In the genomic region with DNA sequence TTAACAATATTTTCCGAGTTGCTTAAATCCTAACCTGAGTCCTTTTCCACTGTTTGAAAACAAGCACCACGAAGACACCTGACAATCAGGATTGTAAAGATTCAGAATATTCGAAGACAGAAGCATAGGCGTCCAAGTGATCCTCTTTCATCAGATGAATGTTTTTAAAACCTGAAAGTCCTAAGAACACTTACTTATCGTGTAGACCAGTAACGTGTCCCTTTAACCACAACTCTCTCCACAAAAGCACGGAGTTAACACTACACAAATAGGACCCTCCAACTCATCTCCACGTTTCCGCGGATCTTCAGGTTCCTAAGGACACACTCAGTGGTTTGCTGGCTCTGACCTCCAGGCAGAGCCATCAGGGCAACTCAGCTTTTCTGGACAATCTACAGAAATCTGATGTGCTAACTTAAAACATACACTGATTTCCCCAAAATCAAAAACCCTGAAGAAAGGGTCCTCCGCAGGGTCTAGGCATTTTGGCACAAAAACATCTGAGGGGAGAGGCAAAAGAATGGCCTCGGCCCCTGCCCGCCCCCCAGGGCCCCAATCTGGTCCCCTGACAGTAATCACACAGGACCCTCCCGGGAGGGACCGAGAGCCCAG, we compare ENCODE assay signal across 8 cellular contexts. TPM values are rescaled to one million over a fixed set of nuclear protein-coding genes. Genes with fewer than 3 reads are reported as not detected.
DNase-seq lines count a peak whose midpoint lies in the region; ATAC-seq, FAIRE-seq and TF ChIP-seq lines count a peak whose summit lies in the region.

No MANE protein-coding gene starts in this region.

- ATAC-seq in GM18909 (IDR thresholded peaks at IDR 0.05; ENCODE audit: poor library complexity, unreplicated experiment) (no peak), GM18505 (IDR thresholded peaks at IDR 0.05; ENCODE audit: unreplicated experiment) (no peak), HG02678 (IDR thresholded peaks at IDR 0.05; ENCODE audit: unreplicated experiment) (no peak)

- H3K27me3 ChIP-seq in adrenal gland: no peaks in the 10 kb centered on the region
- H3K27me3 ChIP-seq in keratinocyte (ENCODE audit: control insufficient read depth, extremely low read depth, insufficient read depth, low read length): no peaks in the 10 kb centered on the region

- peak overlapping the region; percentile 86 for H3K4me3 ChIP-seq in Jurkat, Clone E6-1 (ENCODE audit: low read length)
- H3K4me3 ChIP-seq in adrenal gland (peak overlapping the region in 3 of 4 donors; percentile 40 to 95 (median 79)), keratinocyte (ENCODE audit: control insufficient read depth in 2 of 3, extremely low read depth in 1 of 3, insufficient read depth in 2 of 3, low read depth in 1 of 3, low read length in 3 of 3) (peak overlapping the region; percentile 74 to 84 (median 78))

- H3K9me3 ChIP-seq in adrenal gland (replicated peaks in 1 of 3): no peaks in the 10 kb centered on the region
- no peaks in the 10 kb centered on the region for H3K9me3 ChIP-seq in keratinocyte (ENCODE audit: control insufficient read depth, low read depth, low read length)

- FAIRE-seq in keratinocyte (lab: Jason Lieb, UNC): no peak

- peaks cover 11 to 44% of the 10 kb centered on the region in 2 donors for H3K4me1 ChIP-seq in adrenal gland (replicated peaks in 1 of 2)
- H3K4me1 ChIP-seq in keratinocyte (ENCODE audit: control insufficient read depth, extremely low read depth, insufficient read depth, low read length): peaks cover 20% of the 10 kb centered on the region

- peak overlapping the region; percentile 95 for H3K4me2 ChIP-seq in keratinocyte (ENCODE audit: control insufficient read depth, extremely low read depth, insufficient read depth, low read depth, low read length)

- H3K36me3 ChIP-seq in adrenal gland (replicated peaks in 1 of 2) (no peaks in the 10 kb centered on the region), keratinocyte (ENCODE audit: control insufficient read depth in 2 of 2, extremely low read depth in 1 of 2, insufficient read depth in 2 of 2, low read length in 2 of 2) (no peaks in the 10 kb centered on the region)

- dilution Hi-C loops in keratinocyte (cut with MboI; ENCODE audit: extremely low pct_ligation_motif_present, low sequenced_read_pairs): no loop called here

- no peaks in the 10 kb centered on the region for H3K9me1 ChIP-seq in keratinocyte (ENCODE audit: control insufficient read depth, extremely low read depth, insufficient read depth, low read length)

- no peaks in the 10 kb centered on the region for H4K20me1 ChIP-seq in keratinocyte (ENCODE audit: control insufficient read depth, extremely low read depth, insufficient read depth, low read length)

- TF ChIP-seq CTCF in adrenal gland (IDR thresholded peaks at IDR 0.05) (no peak), keratinocyte (optimal IDR thresholded peaks at IDR 0.05 in 1 of 3, IDR thresholded peaks at IDR 0.05 in 1 of 3, conservative IDR thresholded peaks at IDR 0.05 in 1 of 3; ENCODE audit: extremely low read depth in 1 of 3, insufficient read depth in 2 of 3, low read length in 3 of 3) (no peak)

- no peak overlapping the region for H2AFZ ChIP-seq in keratinocyte (ENCODE audit: control insufficient read depth, low read length)

- WGBS in adrenal gland, 4 donors: 5 to 6% (median 6%) methylated on average over 12 to 15 of the region's 15 CpGs

- peaks cover 56% of the 10 kb centered on the region for H3K79me2 ChIP-seq in keratinocyte (ENCODE audit: control insufficient read depth, insufficient read depth, low read length)

- intact Hi-C loops in adrenal gland (cut with DNase I): no loop called here

- peak; percentile 25 for DNase-seq in EL
- no peak for DNase-seq in Jurkat, Clone E6-1 (ENCODE audit: low read depth, low spot score)
- peak in 3 of 7 donors; percentile 16 to 28 (median 17) for DNase-seq in adrenal gland
- no peak for DNase-seq in keratinocyte (ENCODE audit: low read depth, low spot score)
- peak; percentile 67 for DNase-seq in superior temporal gyrus (ENCODE audit: extremely low spot score)

- H3K9ac ChIP-seq in keratinocyte (ENCODE audit: control insufficient read depth, extremely low read depth, insufficient read depth, low read length): peak overlapping the region; percentile 97

- TF ChIP-seq POLR2A in adrenal gland (IDR thresholded peaks at IDR 0.05) (no peak), GM18505 (IDR thresholded peaks at IDR 0.05; ENCODE audit: borderline replicate concordance, extremely low read depth, insufficient read depth, insufficient read length) (no peak)

- H3K27ac ChIP-seq in adrenal gland: peak overlapping the region in 4 of 5 donors; percentile 86 to 98 (median 90)
- peak overlapping the region; percentile 91 for H3K27ac ChIP-seq in keratinocyte (ENCODE audit: control insufficient read depth, insufficient read depth, low read length)

RNA-seq across cellular contexts. Expression of gene DICER1, which starts 1.1 kb away (rescaled TPM):
- 26.4 TPM for polyA plus RNA-seq in Jurkat, Clone E6-1 (2012; ENCODE audit: insufficient read depth, insufficient read length)
- total RNA-seq in adrenal gland: 10 to 100 TPM; 15.3 to 69.4 (median 43.8) TPM
- polyA plus RNA-seq in adrenal gland (10 to 100 TPM in 2 of 3 donors, 1 to 10 TPM in 1; 7.1 to 22.8 (median 11.5) TPM), keratinocyte (25.3 to 31.6 TPM (median 30.9 TPM) in 3 replicates)
- polyA plus RNA-seq in keratinocyte (2011; ENCODE audit: low read depth): 18.2 TPM
- polyA plus RNA-seq in keratinocyte (2011; cell fraction: cytosol; rRNA removed): 8.1 and 17.2 TPM in 2 replicates
- polyA plus RNA-seq in keratinocyte (2011; cell fraction: nucleus; rRNA removed): 42.9 and 44.7 TPM in 2 replicates
- polyA plus RNA-seq in keratinocyte (2012; ENCODE audit: low replicate concordance): 10.9 and 15.9 TPM in 2 replicates
- 46.9 to 115 TPM (median 79.1 TPM) in 3 replicates for polyA minus RNA-seq in keratinocyte
- polyA minus RNA-seq in keratinocyte (2011; cell fraction: cytosol; rRNA and poly(A)+ RNA removed): 34.5 TPM
- 53.2 and 87.2 TPM in 2 replicates for polyA minus RNA-seq in keratinocyte (2011; cell fraction: nucleus; rRNA and poly(A)+ RNA removed)

Comparison
In these comparisons a context has a peak if more than half of its experiments do, and no peak if none do; other contexts are left out.
1. DNase-seq: peak in EL (single experiment) and superior temporal gyrus (single experiment); none in Jurkat, Clone E6-1 (single experiment) and keratinocyte (single experiment).
2. Peak in every context shown above with its lines, with median percentiles within 50 percentile points of each other: H3K4me3 ChIP-seq.